In the genomic region with DNA sequence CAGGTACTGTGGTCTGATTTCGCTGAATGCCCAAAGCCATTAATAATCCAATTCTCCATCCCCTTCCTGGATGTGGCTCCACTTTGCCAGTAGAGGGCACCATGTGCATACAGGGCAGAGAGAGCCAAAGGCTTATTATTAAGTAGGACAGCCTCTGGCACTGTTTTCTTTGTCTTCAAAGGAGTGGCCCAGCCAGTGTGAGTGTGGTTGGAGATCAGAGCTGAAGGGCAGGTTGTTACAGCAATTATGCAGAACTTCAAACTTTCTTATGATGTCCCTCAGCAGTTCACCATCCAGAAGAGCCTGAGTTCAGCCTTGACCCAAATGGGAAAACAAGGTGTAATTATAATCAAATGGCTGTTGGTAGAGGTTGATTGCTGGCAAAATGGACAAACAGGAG, we compare ENCODE assay signal across 8 cellular contexts.
A peak's percentile ranks its signal among the peaks of the same experiment; 100 is the strongest.
DNase-seq lines count a peak whose midpoint lies in the region; ATAC-seq and TF ChIP-seq lines count a peak whose summit lies in the region.

No MANE protein-coding gene starts in this region.

- TF ChIP-seq CTCF in VCaP (conservative IDR thresholded peaks at IDR 0.05) = peak; percentile 97

- peak; percentile 99 for ATAC-seq in GM18868 (IDR thresholded peaks at IDR 0.05; ENCODE audit: unreplicated experiment)
- ATAC-seq in HG03064 (IDR thresholded peaks at IDR 0.05; ENCODE audit: low read depth, unreplicated experiment) = peak; percentile 91

- no peak overlapping the region for H3K27ac ChIP-seq in VCaP
- no peak overlapping the region for H3K27ac ChIP-seq in caudate nucleus (ENCODE audit: low read depth, low read length)

- DNase-seq in AML-193 (lab: John Stamatoyannopoulos, UW) (peak; percentile 76 to 87), NCI-H2107 (lab: John Stamatoyannopoulos, UW) (peak; percentile 25), caudate nucleus (lab: John Stamatoyannopoulos, UW) (peak in 51 of 61 donors; percentile 2 to 78 (median 35)), kidney glomerular epithelial cell (lab: John Stamatoyannopoulos, UW) (peak; percentile 76)
- DNase-seq in stimulated activated CD4-positive, alpha-beta T cell treated with anti-CD3 and anti-CD28 coated beads, TNF-alpha, amount 100 ng/mL, for 48 hours (ENCODE audit: low read depth in 3 of 3) = peak; percentile 31 to 48 (median 39)

Comparison
In these comparisons a context has a peak if more than half of its experiments do, and no peak if none do; other contexts are left out.
1. DNase-seq: peak in every context shown above with its lines; median percentile 82 in AML-193; 76 in kidney glomerular epithelial cell; 39 in stimulated activated CD4-positive, alpha-beta T cell treated with anti-CD3 and anti-CD28 coated beads, TNF-alpha, amount 100 ng/mL, for 48 hours; 35 in caudate nucleus; 25 in NCI-H2107.